1 cellular context compared by ENCODE assay signal in the genomic region with DNA sequence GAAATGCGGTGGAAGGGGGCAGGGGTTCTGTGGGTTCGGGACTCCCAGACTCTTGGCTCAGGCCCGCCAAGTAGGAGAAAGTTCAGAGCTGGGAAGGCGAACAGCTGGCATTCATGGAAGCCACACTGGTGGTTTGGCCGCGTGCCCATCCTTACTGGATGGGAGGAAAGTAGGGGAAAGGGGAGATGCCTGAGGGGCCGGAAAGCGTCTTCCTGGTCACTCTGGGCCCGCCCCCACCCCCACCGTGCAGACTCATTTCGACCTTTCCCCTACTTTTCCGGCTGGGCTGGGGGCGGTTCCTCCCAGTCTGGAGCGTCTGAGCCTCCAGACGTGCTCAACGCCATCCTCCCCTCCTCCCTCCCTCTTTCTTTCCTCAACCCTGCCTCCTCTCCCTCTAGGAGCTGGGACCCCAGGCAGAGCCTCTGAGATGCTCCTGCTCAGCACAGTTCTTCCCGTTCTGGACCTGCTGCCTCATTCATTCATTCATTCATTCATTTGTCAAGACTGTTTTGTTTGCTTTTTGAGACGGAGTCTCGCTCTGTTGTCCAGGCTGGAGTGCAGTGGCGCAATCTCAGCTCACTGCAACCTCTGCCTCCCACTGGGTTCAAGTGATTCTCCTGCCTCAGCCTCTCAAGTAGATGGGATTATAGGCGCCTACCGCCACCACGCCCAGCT.
TF ChIP-seq lines count a peak whose summit lies in the region.

No MANE protein-coding gene starts in this region.

TF ChIP-seq in GM12878, 131 proteins besides CTCF, POLR2A, EP300 and RAD21:
- TF ChIP-seq CHD2 (IDR thresholded peaks at IDR 0.05; ENCODE audit: borderline replicate concordance, low read depth, low read length): no peak
- 0 out of 2 replicates have a peak, but pooled peaks have one; percentile 40 for TF ChIP-seq ZNF24 (IDR thresholded peaks at IDR 0.05)
